16 cellular contexts compared by ENCODE assay signal in genomic region chr16:65315004-65315398, GRCh38.
A peak's percentile ranks its signal among the peaks of the same experiment; 100 is the strongest.
DNase-seq lines count a peak whose midpoint lies in the region; ATAC-seq and TF ChIP-seq lines count a peak whose summit lies in the region.
"Had no signal": no experiment of that assay in that cellular context is flagged by ENCODE, and none has a peak within 500 bp of the region (broad histone marks: within the 10 kb centered on the region; RNA-seq: fewer than 3 reads in every experiment).

No MANE protein-coding gene starts in this region.

- peak overlapping the region; percentile 10; the same call in 1 of the 2 replicates for H3K27ac ChIP-seq in GM23248
- H3K27ac ChIP-seq in colonic mucosa: no peak overlapping the region
- peak overlapping the region; percentile 19 for H3K27ac ChIP-seq in psoas muscle
- H3K27ac ChIP-seq: neutrophil had no signal

- DNase-seq in GM23248 (no peak), colonic mucosa (peak; percentile 19), left ventricle myocardium superior (peak; percentile 82), psoas muscle (peak; percentile 53 to 83), progenitor cell of endocrine pancreas (ENCODE audit: low spot score, unreplicated experiment) (no peak), activated gamma-delta T cell treated with Interleukin-2 at 50 U/mL for 16 hours (no peak)
- no peak for DNase-seq in stimulated activated naive CD4-positive, alpha-beta T cell (lab: John Stamatoyannopoulos, UW)
- DNase-seq: activated CD4-positive, alpha-beta T cell treated with anti-CD3 and anti-CD28 coated beads for 36 hours; activated gamma-delta T cell; Calu3; midbrain; NCI-H1417 treated with DMSO at 0.1 percent for 48 hours; NCI-H524; stimulated activated naive B cell treated with anti-CD40 and anti-IgM and Interleukin-4, amounts not matched to agents 10 μg/mL and 1 μg/mL and 100 μg/mL, for 72 hours had no signal

- no peak overlapping the region for H2AFZ ChIP-seq in GM23248

- H3K9me2 ChIP-seq in GM23248 (ENCODE audit: insufficient read depth): no peaks in the 10 kb centered on the region

- no peaks in the 10 kb centered on the region for H3K36me3 ChIP-seq in GM23248 (ENCODE audit: low read depth)
- no peaks in the 10 kb centered on the region for H3K36me3 ChIP-seq in colonic mucosa
- H3K36me3 ChIP-seq in psoas muscle (ENCODE audit: insufficient read depth in 1 of 2, low read depth in 1 of 2): no peaks in the 10 kb centered on the region
- H3K36me3 ChIP-seq: neutrophil had no signal

- H4K20me1 ChIP-seq in GM23248 (ENCODE audit: insufficient read depth): no peaks in the 10 kb centered on the region

- peaks cover 46% of the 10 kb centered on the region for H3K4me1 ChIP-seq in GM23248 (ENCODE audit: insufficient read depth)
- no peaks in the 10 kb centered on the region for H3K4me1 ChIP-seq in colonic mucosa
- peaks cover 26% of the 10 kb centered on the region for H3K4me1 ChIP-seq in psoas muscle

- no peaks in the 10 kb centered on the region for H3K27me3 ChIP-seq in GM23248 (replicated peaks; ENCODE audit: insufficient read depth)
- H3K27me3 ChIP-seq in colonic mucosa: no peaks in the 10 kb centered on the region
- no peaks in the 10 kb centered on the region for H3K27me3 ChIP-seq in psoas muscle (ENCODE audit: insufficient read depth in 3 of 3, low read length in 2 of 3)
- H3K27me3 ChIP-seq: neutrophil had no signal

- peaks cover 37% of the 10 kb centered on the region for H3F3A ChIP-seq in GM23248 (ENCODE audit: insufficient read depth)

- H3K9me3 ChIP-seq in GM23248 (ENCODE audit: low read depth) (no peaks in the 10 kb centered on the region), colonic mucosa (no peaks in the 10 kb centered on the region), psoas muscle (no peaks in the 10 kb centered on the region)
- H3K9me3 ChIP-seq: neutrophil had no signal

- in situ Hi-C loops in GM23248 (cut with MboI): no loop called here

- H3K4me1 Mint-ChIP-seq in progenitor cell of endocrine pancreas (ENCODE audit: low read depth): no peaks in the 10 kb centered on the region
- H3K4me1 Mint-ChIP-seq: activated CD4-positive, alpha-beta T cell treated with anti-CD3 and anti-CD28 coated beads for 36 hours; stimulated activated naive B cell treated with anti-CD40 and anti-IgM and Interleukin-4, amounts not matched to agents 10 μg/mL and 1 μg/mL and 100 μg/mL, for 72 hours had no signal

- H3K4me2 ChIP-seq in GM23248 (ENCODE audit: unreplicated experiment): peak overlapping the region; percentile 13

- 56 to 66% methylated on average over 3 of the region's 3 CpGs for WGBS in GM23248 (ENCODE audit: low coverage in 1 of 2, low lambda C conversion rate in 2 of 2, missing lambda C conversion rate in 2 of 2), 2 experiments
- WGBS in psoas muscle, 3 donors: 6 to 37% (median 13%) methylated on average over 3 of the region's 3 CpGs

- H3K9ac ChIP-seq in GM23248 (no peak overlapping the region), colonic mucosa (ENCODE audit: low read depth in 2 of 2, low read length in 2 of 2) (no peak overlapping the region)

- intact Hi-C loops in colonic mucosa (cut with DNase I) (no loop called here), left ventricle myocardium superior (cut with micrococcal nuclease) (no loop called here), psoas muscle (cut with DNase I) (no loop called here)

- H3K79me2 ChIP-seq in GM23248 (ENCODE audit: insufficient read depth): no peaks in the 10 kb centered on the region

- peaks cover 12% of the 10 kb centered on the region for H3K27me3 Mint-ChIP-seq in progenitor cell of endocrine pancreas
- H3K27me3 Mint-ChIP-seq: activated CD4-positive, alpha-beta T cell treated with anti-CD3 and anti-CD28 coated beads for 36 hours; stimulated activated naive B cell treated with anti-CD40 and anti-IgM and Interleukin-4, amounts not matched to agents 10 μg/mL and 1 μg/mL and 100 μg/mL, for 72 hours had no signal

- H3K9me3 Mint-ChIP-seq in progenitor cell of endocrine pancreas (ENCODE audit: low read depth): no peaks in the 10 kb centered on the region
- H3K9me3 Mint-ChIP-seq: stimulated activated naive B cell treated with anti-CD40 and anti-IgM and Interleukin-4, amounts not matched to agents 10 μg/mL and 1 μg/mL and 100 μg/mL, for 72 hours had no signal

- ATAC-seq in left ventricle myocardium superior (peak; percentile 87), psoas muscle (peak in 3 of 4 donors; percentile 58 to 75 (median 63)), GM18907 (IDR thresholded peaks at IDR 0.05; ENCODE audit: unreplicated experiment) (no peak)
- ATAC-seq: activated CD4-positive, alpha-beta T cell treated with anti-CD3 and anti-CD28 coated beads for 36 hours; stimulated activated naive B cell treated with anti-CD40 and anti-IgM and Interleukin-4, amounts not matched to agents 10 μg/mL and 1 μg/mL and 100 μg/mL, for 72 hours had no signal

- no peak overlapping the region for H3K27ac Mint-ChIP-seq in progenitor cell of endocrine pancreas
- H3K27ac Mint-ChIP-seq: activated CD4-positive, alpha-beta T cell treated with anti-CD3 and anti-CD28 coated beads for 36 hours; stimulated activated naive B cell treated with anti-CD40 and anti-IgM and Interleukin-4, amounts not matched to agents 10 μg/mL and 1 μg/mL and 100 μg/mL, for 72 hours had no signal

- H3K4me3 ChIP-seq in GM23248 (no peak overlapping the region), colonic mucosa (no peak overlapping the region), psoas muscle (no peak overlapping the region)

- no peak for TF ChIP-seq CTCF in colonic mucosa (IDR thresholded peaks at IDR 0.05)
- TF ChIP-seq CTCF in psoas muscle (IDR thresholded peaks at IDR 0.05): no peak
- TF ChIP-seq CTCF in progenitor cell of endocrine pancreas (IDR thresholded peaks at IDR 0.05; ENCODE audit: unreplicated experiment): no peak

- H3K4me3 Mint-ChIP-seq in progenitor cell of endocrine pancreas (ENCODE audit: low read depth): no peak overlapping the region
- H3K4me3 Mint-ChIP-seq: activated CD4-positive, alpha-beta T cell treated with anti-CD3 and anti-CD28 coated beads for 36 hours; stimulated activated naive B cell treated with anti-CD40 and anti-IgM and Interleukin-4, amounts not matched to agents 10 μg/mL and 1 μg/mL and 100 μg/mL, for 72 hours had no signal

- no peaks in the 10 kb centered on the region for H3K36me3 Mint-ChIP-seq in progenitor cell of endocrine pancreas (ENCODE audit: insufficient read depth)
- H3K36me3 Mint-ChIP-seq: stimulated activated naive B cell treated with anti-CD40 and anti-IgM and Interleukin-4, amounts not matched to agents 10 μg/mL and 1 μg/mL and 100 μg/mL, for 72 hours had no signal

Comparison
In these comparisons a context has a peak if more than half of its experiments do, and no peak if none do; other contexts are left out.
1. DNase-seq: peak in colonic mucosa (single experiment), left ventricle myocardium superior (single experiment) and psoas muscle (2 of 2); none in GM23248 (single experiment), stimulated activated naive CD4-positive, alpha-beta T cell (0 of 6), progenitor cell of endocrine pancreas (single experiment) and activated gamma-delta T cell treated with Interleukin-2 at 50 U/mL for 16 hours (single experiment).